In the genomic region with DNA sequence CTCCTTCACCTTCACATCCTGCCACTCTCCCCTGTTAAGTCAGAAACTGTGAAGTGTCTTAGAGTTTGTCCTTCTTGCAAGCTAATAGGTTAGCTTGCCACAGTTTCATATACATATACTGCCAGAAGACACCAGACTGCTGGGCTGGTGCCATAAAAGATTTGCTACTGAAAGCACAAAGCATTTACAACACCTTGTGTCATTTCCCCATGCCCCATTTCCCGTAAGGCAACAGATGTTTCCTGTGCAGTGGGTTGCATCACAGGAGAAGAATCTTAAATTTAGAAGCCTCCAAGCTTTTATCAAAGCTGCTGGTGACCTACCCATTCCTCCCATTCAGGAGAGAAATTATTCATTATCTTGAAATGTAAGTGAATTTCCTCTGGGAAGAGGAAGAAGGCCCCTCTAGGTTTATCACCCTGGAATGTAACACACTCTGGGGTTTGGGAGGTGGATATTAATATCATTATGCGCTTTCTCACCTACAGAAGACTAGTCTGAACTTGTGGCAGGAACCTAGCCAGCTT, we compare ENCODE assay signal across 8 cellular contexts. TPM values are rescaled to one million over a fixed set of nuclear protein-coding genes. Genes with fewer than 3 reads are reported as not detected.
DNase-seq lines count a peak whose midpoint lies in the region; ATAC-seq and TF ChIP-seq lines count a peak whose summit lies in the region.

No MANE protein-coding gene starts in this region.

- H3K4me3 Mint-ChIP-seq in stimulated activated memory B cell treated with anti-CD40 and anti-IgM and Interleukin-4, amounts not matched to agents 10 μg/mL and 1 μg/mL and 100 μg/mL, for 72 hours: no peak overlapping the region

- H3K4me1 ChIP-seq in A673 (ENCODE audit: insufficient read depth, low read length, poor library complexity, severe bottlenecking) (peaks cover 13% of the 10 kb centered on the region), upper lobe of right lung (peaks cover 15% of the 10 kb centered on the region)

- H3K27me3 ChIP-seq in A673 (replicated peaks; ENCODE audit: insufficient read depth, low read depth, low read length, poor library complexity) (no peaks in the 10 kb centered on the region), upper lobe of right lung (no peaks in the 10 kb centered on the region)

- peak overlapping the region; percentile 56 for H3K27ac ChIP-seq in A673 (ENCODE audit: low read depth, low read length, poor library complexity, severe bottlenecking)
- peak overlapping the region; percentile 17 for H3K27ac ChIP-seq in upper lobe of right lung

- no peaks in the 10 kb centered on the region for H3K27me3 Mint-ChIP-seq in stimulated activated memory B cell treated with anti-CD40 and anti-IgM and Interleukin-4, amounts not matched to agents 10 μg/mL and 1 μg/mL and 100 μg/mL, for 72 hours

- BruUV-seq in A673 (replicated peaks; lab: Mats Ljungman, UMichigan): no TSS peak

- peaks cover 26 to 39% of the 10 kb centered on the region in 2 donors for H3K36me3 Mint-ChIP-seq in activated naive CD4-positive, alpha-beta T cell treated with anti-CD3 and anti-CD28 coated beads, Interleukin-2, amount 50 U/mL, for 72 hours
- peaks cover 62% of the 10 kb centered on the region for H3K36me3 Mint-ChIP-seq in stimulated activated memory B cell treated with anti-CD40 and anti-IgM and Interleukin-4, amounts not matched to agents 10 μg/mL and 1 μg/mL and 100 μg/mL, for 72 hours

- peak overlapping the region; percentile 50 to 91 for H3K27ac Mint-ChIP-seq in activated naive CD4-positive, alpha-beta T cell treated with anti-CD3 and anti-CD28 coated beads, Interleukin-2, amount 50 U/mL, for 72 hours
- no peak overlapping the region for H3K27ac Mint-ChIP-seq in stimulated activated memory B cell treated with anti-CD40 and anti-IgM and Interleukin-4, amounts not matched to agents 10 μg/mL and 1 μg/mL and 100 μg/mL, for 72 hours

- TF ChIP-seq CTCF in A673 (conservative IDR thresholded peaks at IDR 0.05; ENCODE audit: low read depth, low read length): no peak
- TF ChIP-seq CTCF in upper lobe of right lung (IDR thresholded peaks at IDR 0.05): no peak

- POLR2A ChIA-PET in A673 (lab: Charles Lee; ENCODE audit: low non-redundant PET): no interaction called here

- peak; percentile 93 for DNase-seq in A673 (ENCODE audit: low spot score)
- peak in 1 of 2 donors; percentile 11 for DNase-seq in activated naive CD4-positive, alpha-beta T cell treated with anti-CD3 and anti-CD28 coated beads, Interleukin-2, amount 50 U/mL, for 72 hours (ENCODE audit: low spot score in 2 of 2)
- peak; percentile 38 for DNase-seq in inferior parietal cortex (ENCODE audit: extremely low spot score)
- DNase-seq in upper lobe of right lung: no peak
- no peak for DNase-seq in NCI-H187 treated with DMSO at 0.1 percent for 48 hours (lab: John Stamatoyannopoulos, UW)

- no peak overlapping the region for H3K4me3 ChIP-seq in A673 (ENCODE audit: low read depth, low read length, poor library complexity, severe bottlenecking)
- H3K4me3 ChIP-seq in upper lobe of right lung: no peak overlapping the region

- ATAC-seq in GM18909 (IDR thresholded peaks at IDR 0.05; ENCODE audit: poor library complexity, unreplicated experiment): peak; percentile 88
- ATAC-seq in HG03520 (IDR thresholded peaks at IDR 0.05; ENCODE audit: unreplicated experiment): peak; percentile 50
- peak in 1 of 2 donors; percentile 84 for ATAC-seq in activated naive CD4-positive, alpha-beta T cell treated with anti-CD3 and anti-CD28 coated beads, Interleukin-2, amount 50 U/mL, for 72 hours
- peak; percentile 83 for ATAC-seq in upper lobe of right lung
- ATAC-seq in stimulated activated memory B cell treated with anti-CD40 and anti-IgM and Interleukin-4, amounts not matched to agents 10 μg/mL and 1 μg/mL and 100 μg/mL, for 72 hours: no peak

- peaks cover 6% of the 10 kb centered on the region for H3K4me1 Mint-ChIP-seq in stimulated activated memory B cell treated with anti-CD40 and anti-IgM and Interleukin-4, amounts not matched to agents 10 μg/mL and 1 μg/mL and 100 μg/mL, for 72 hours

- intact Hi-C loops in A673 (cut with micrococcal nuclease; ENCODE audit: unreplicated experiment) (loop anchor here (10.0 kb wide), 1 partner anchor 235 kb away; no protein-coding TSS in a partner anchor), upper lobe of right lung (cut with DNase I) (no loop called here)

- no peaks in the 10 kb centered on the region for H3K9me3 ChIP-seq in A673 (ENCODE audit: low read depth, low read length, poor library complexity, severe bottlenecking)
- no peaks in the 10 kb centered on the region for H3K9me3 ChIP-seq in upper lobe of right lung

- CTCF ChIA-PET in A673 (lab: Charles Lee): interaction anchor here (0.6 to 1.0 kb wide), 3 partner anchors 200 to 389 kb away, joined by 3 to 8 read pairs (median 3); no protein-coding TSS in a partner anchor

- peaks cover 8 to 10% of the 10 kb centered on the region in 2 donors for H3K9me3 Mint-ChIP-seq in activated naive CD4-positive, alpha-beta T cell treated with anti-CD3 and anti-CD28 coated beads, Interleukin-2, amount 50 U/mL, for 72 hours
- H3K9me3 Mint-ChIP-seq in stimulated activated memory B cell treated with anti-CD40 and anti-IgM and Interleukin-4, amounts not matched to agents 10 μg/mL and 1 μg/mL and 100 μg/mL, for 72 hours: peaks cover 7% of the 10 kb centered on the region

- H3K36me3 ChIP-seq in A673 (ENCODE audit: insufficient read depth, low read length, poor library complexity, severe bottlenecking) (no peaks in the 10 kb centered on the region), upper lobe of right lung (no peaks in the 10 kb centered on the region)

RNA-seq across cellular contexts. Expression of a gene that starts 34.5 kb away (rescaled TPM):
- total RNA-seq in A673 (2021): 6.9 and 8.5 TPM in 2 replicates
- total RNA-seq in activated naive CD4-positive, alpha-beta T cell treated with anti-CD3 and anti-CD28 coated beads, Interleukin-2, amount 50 U/mL, for 72 hours: 10 to 100 TPM in 1 of 2 donors, 1 to 10 TPM in 1; 7.5 to 10.1 TPM
- 9.8 TPM for total RNA-seq in upper lobe of right lung

Comparison
In these comparisons a context has a peak if more than half of its experiments do, and no peak if none do; other contexts are left out.
1. DNase-seq: peak in A673 (single experiment) and inferior parietal cortex (single experiment); none in upper lobe of right lung (single experiment) and NCI-H187 treated with DMSO at 0.1 percent for 48 hours (single experiment).